Comparison of ENCODE assay signal across 10 cellular contexts in genomic region chr1:39791838-39792237, GRCh38. TPM values are rescaled to one million over a fixed set of nuclear protein-coding genes. Genes with fewer than 3 reads are reported as not detected.
"Had no signal": no experiment of that assay in that cellular context is flagged by ENCODE, and none has a peak within 500 bp of the region (broad histone marks: within the 10 kb centered on the region; RNA-seq: fewer than 3 reads in every experiment).

No MANE protein-coding gene starts in this region.

- FAIRE-seq: HepG2, HTR-8/SVneo had no signal

- H3K4me3 ChIP-seq: K562 had no signal

- H3K4me2 ChIP-seq: KMS-11 had no signal

- H3K27ac ChIP-seq: HL-60, KMS-11 had no signal

- DNase-seq: IMR-90, KBM-7, KG1 had no signal

- H3K36me3 Mint-ChIP-seq: IgD-negative memory B cell had no signal

- H3K9ac ChIP-seq: KMS-11 had no signal

- ATAC-seq: HepG2, K562 had no signal

- H3K9me3 Mint-ChIP-seq: IgD-negative memory B cell had no signal

RNA-seq across cellular contexts. Expression of gene BMP8B, which starts 3.2 kb away (rescaled TPM):
- total RNA-seq: HT1080, IMR-90 had no signal
- polyA plus RNA-seq: IMR-90 had no signal

RNA-seq across cellular contexts. Expression of gene OXCT2, which starts 20.7 kb away (rescaled TPM):
- total RNA-seq: HT1080 had no signal
